ENCODE assay signal across 15 cellular contexts in the genomic region with DNA sequence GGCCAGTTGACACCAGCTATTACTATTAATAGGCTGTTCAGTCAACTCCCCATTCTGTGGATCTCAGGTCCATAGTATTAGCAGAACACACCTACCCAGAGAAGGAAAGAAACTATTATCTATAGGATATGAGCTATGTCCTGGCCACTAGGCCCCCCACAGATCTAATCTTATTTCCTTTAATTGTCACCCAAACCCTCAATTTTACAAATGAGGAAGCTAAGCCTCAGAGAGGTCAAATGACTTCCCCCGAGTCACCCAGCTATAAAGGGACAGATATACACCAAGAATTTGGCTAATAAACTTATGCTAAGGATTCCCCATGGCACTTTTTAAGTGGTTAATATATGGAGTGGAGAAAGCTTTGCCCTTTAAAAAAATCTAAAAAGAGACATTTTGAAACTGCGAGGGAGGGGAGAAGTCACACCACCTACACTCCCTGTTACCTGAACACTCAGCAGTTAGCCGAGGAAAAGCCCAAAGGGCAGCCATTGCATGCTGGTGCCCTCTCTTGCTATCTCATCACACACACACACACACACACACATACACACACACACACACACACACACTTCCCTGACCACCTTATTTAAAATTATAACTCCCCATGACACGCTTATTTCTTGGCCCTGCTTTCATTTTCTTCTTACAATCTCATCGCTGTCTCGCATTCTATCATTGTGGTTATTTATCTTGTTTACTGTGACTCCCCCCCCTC.
DNase-seq lines count a peak whose midpoint lies in the region; ATAC-seq lines count a peak whose summit lies in the region.
"Had no signal": no experiment of that assay in that cellular context is flagged by ENCODE, and none has a peak within 500 bp of the region (broad histone marks: within the 10 kb centered on the region; RNA-seq: fewer than 3 reads in every experiment).

No MANE protein-coding gene starts in this region.

- peak; percentile 53 to 74 for ATAC-seq in activated T-cell treated with anti-CD3 and anti-CD28 coated beads, Interleukin-2, amount 50 U/mL, for 4 hours
- ATAC-seq in GM19351 (IDR thresholded peaks at IDR 0.05; ENCODE audit: unreplicated experiment) (peak; percentile 38), GM21381 (IDR thresholded peaks at IDR 0.05; ENCODE audit: unreplicated experiment) (no peak), GM18498 (IDR thresholded peaks at IDR 0.05; ENCODE audit: unreplicated experiment) (no peak)
- peak; percentile 61 for ATAC-seq in stimulated activated effector memory CD8-positive, alpha-beta T cell treated with anti-CD3 and anti-CD28 coated beads, Interleukin-12 subunit alpha, Interleukin-12 subunit beta, amount 100 ng/mL, for 72 hours
- ATAC-seq: T-cell had no signal

- peak overlapping the region; percentile 51 for H3K4me3 Mint-ChIP-seq in activated T-cell treated with anti-CD3 and anti-CD28 coated beads, Interleukin-2, amount 50 U/mL, for 4 hours
- H3K4me3 Mint-ChIP-seq in activated T-helper 1 cell treated with anti-CD3 and anti-CD28 coated beads, Interleukin-12 subunit alpha, Interleukin-12 subunit beta, Interleukin-2, Interleukin-4 antibody, amounts not matched to agents 30 ng/mL and 10 ng/mL and 1 ng/mL, durations not matched to agents 14 hours and 24 hours and 36 hours = peak overlapping the region; percentile 15
- H3K4me3 Mint-ChIP-seq in stimulated activated effector memory CD8-positive, alpha-beta T cell treated with anti-CD3 and anti-CD28 coated beads, Interleukin-12 subunit alpha, Interleukin-12 subunit beta, amount 100 ng/mL, for 72 hours = peak overlapping the region; percentile 11
- H3K4me3 Mint-ChIP-seq: T-cell had no signal

- peaks cover 30% of the 10 kb centered on the region for H3K4me1 Mint-ChIP-seq in activated T-cell treated with anti-CD3 and anti-CD28 coated beads, Interleukin-2, amount 50 U/mL, for 4 hours (ENCODE audit: low read depth)
- H3K4me1 Mint-ChIP-seq in activated T-helper 1 cell treated with anti-CD3 and anti-CD28 coated beads, Interleukin-12 subunit alpha, Interleukin-12 subunit beta, Interleukin-2, Interleukin-4 antibody, amounts not matched to agents 30 ng/mL and 10 ng/mL and 1 ng/mL, durations not matched to agents 14 hours and 24 hours and 36 hours (ENCODE audit: low read depth) = peaks cover 65% of the 10 kb centered on the region
- H3K4me1 Mint-ChIP-seq in stimulated activated effector memory CD8-positive, alpha-beta T cell treated with anti-CD3 and anti-CD28 coated beads, Interleukin-12 subunit alpha, Interleukin-12 subunit beta, amount 100 ng/mL, for 72 hours = peaks cover 45% of the 10 kb centered on the region

- no peaks in the 10 kb centered on the region for H3K36me3 Mint-ChIP-seq in activated T-cell treated with anti-CD3 and anti-CD28 coated beads, Interleukin-2, amount 50 U/mL, for 4 hours (ENCODE audit: insufficient read depth)
- H3K36me3 Mint-ChIP-seq in activated T-helper 1 cell treated with anti-CD3 and anti-CD28 coated beads, Interleukin-12 subunit alpha, Interleukin-12 subunit beta, Interleukin-2, Interleukin-4 antibody, amounts not matched to agents 30 ng/mL and 10 ng/mL and 1 ng/mL, durations not matched to agents 14 hours and 24 hours and 36 hours (ENCODE audit: low read depth) = peaks cover 14% of the 10 kb centered on the region
- no peaks in the 10 kb centered on the region for H3K36me3 Mint-ChIP-seq in stimulated activated effector memory CD8-positive, alpha-beta T cell treated with anti-CD3 and anti-CD28 coated beads, Interleukin-12 subunit alpha, Interleukin-12 subunit beta, amount 100 ng/mL, for 72 hours
- H3K36me3 Mint-ChIP-seq: T-cell had no signal

- no peaks in the 10 kb centered on the region for H3K27me3 Mint-ChIP-seq in activated T-cell treated with anti-CD3 and anti-CD28 coated beads, Interleukin-2, amount 50 U/mL, for 4 hours (ENCODE audit: low read depth)
- peaks cover 2% of the 10 kb centered on the region for H3K27me3 Mint-ChIP-seq in activated T-helper 1 cell treated with anti-CD3 and anti-CD28 coated beads, Interleukin-12 subunit alpha, Interleukin-12 subunit beta, Interleukin-2, Interleukin-4 antibody, amounts not matched to agents 30 ng/mL and 10 ng/mL and 1 ng/mL, durations not matched to agents 14 hours and 24 hours and 36 hours (ENCODE audit: insufficient read depth)
- H3K27me3 Mint-ChIP-seq: T-cell had no signal

- DNase-seq in activated T-cell treated with anti-CD3 and anti-CD28 coated beads, Interleukin-2, amount 50 U/mL, for 4 hours = no peak
- no peak for DNase-seq in activated T-cell treated with anti-CD3 and anti-CD28 coated beads, Interleukin-2, amount 50 U/mL, for 48 hours
- DNase-seq in activated T-helper 1 cell treated with anti-CD3 and anti-CD28 coated beads, Interleukin-12 subunit alpha, Interleukin-12 subunit beta, Interleukin-2, Interleukin-4 antibody, amounts not matched to agents 30 ng/mL and 10 ng/mL and 1 ng/mL, durations not matched to agents 14 hours and 24 hours and 36 hours (ENCODE audit: low spot score) = no peak
- no peak for DNase-seq in stimulated activated effector memory CD8-positive, alpha-beta T cell treated with anti-CD3 and anti-CD28 coated beads, Interleukin-12 subunit alpha, Interleukin-12 subunit beta, amount 100 ng/mL, for 72 hours (ENCODE audit: low spot score in 2 of 2)
- DNase-seq in EL = no peak
- DNase-seq: aorta; foreskin melanocyte; GOT3; NCI-H1436; NK-92 treated with Interleukin-12 subunit alpha and Interleukin-12 subunit beta, amount 100 ng/mL, for 24 hours; stomach; T-cell had no signal

- intact Hi-C loops in activated T-helper 1 cell treated with anti-CD3 and anti-CD28 coated beads, Interleukin-12 subunit alpha, Interleukin-12 subunit beta, Interleukin-2, Interleukin-4 antibody, amounts not matched to agents 30 ng/mL and 10 ng/mL and 1 ng/mL, durations not matched to agents 14 hours and 24 hours and 36 hours (cut with micrococcal nuclease) = loop anchor here (1.0 to 10.0 kb wide), 4 partner anchors 8 to 293 kb away; no protein-coding TSS in a partner anchor

- H3K9me3 Mint-ChIP-seq in activated T-cell treated with anti-CD3 and anti-CD28 coated beads, Interleukin-2, amount 50 U/mL, for 4 hours = no peaks in the 10 kb centered on the region
- H3K9me3 Mint-ChIP-seq in activated T-helper 1 cell treated with anti-CD3 and anti-CD28 coated beads, Interleukin-12 subunit alpha, Interleukin-12 subunit beta, Interleukin-2, Interleukin-4 antibody, amounts not matched to agents 30 ng/mL and 10 ng/mL and 1 ng/mL, durations not matched to agents 14 hours and 24 hours and 36 hours = peaks cover 23% of the 10 kb centered on the region
- H3K9me3 Mint-ChIP-seq in stimulated activated effector memory CD8-positive, alpha-beta T cell treated with anti-CD3 and anti-CD28 coated beads, Interleukin-12 subunit alpha, Interleukin-12 subunit beta, amount 100 ng/mL, for 72 hours = no peaks in the 10 kb centered on the region
- H3K9me3 Mint-ChIP-seq: T-cell had no signal

- H3K27ac Mint-ChIP-seq in activated T-helper 1 cell treated with anti-CD3 and anti-CD28 coated beads, Interleukin-12 subunit alpha, Interleukin-12 subunit beta, Interleukin-2, Interleukin-4 antibody, amounts not matched to agents 30 ng/mL and 10 ng/mL and 1 ng/mL, durations not matched to agents 14 hours and 24 hours and 36 hours = peak overlapping the region; percentile 77
- H3K27ac Mint-ChIP-seq in stimulated activated effector memory CD8-positive, alpha-beta T cell treated with anti-CD3 and anti-CD28 coated beads, Interleukin-12 subunit alpha, Interleukin-12 subunit beta, amount 100 ng/mL, for 72 hours = no peak overlapping the region
- H3K27ac Mint-ChIP-seq: T-cell had no signal

Comparison
In these comparisons a context has a peak if more than half of its experiments do, and no peak if none do; other contexts are left out.
1. ATAC-seq: peak in activated T-cell treated with anti-CD3 and anti-CD28 coated beads, Interleukin-2, amount 50 U/mL, for 4 hours (2 of 2), GM19351 (single experiment) and stimulated activated effector memory CD8-positive, alpha-beta T cell treated with anti-CD3 and anti-CD28 coated beads, Interleukin-12 subunit alpha, Interleukin-12 subunit beta, amount 100 ng/mL, for 72 hours (single experiment); none in GM21381 (single experiment) and GM18498 (single experiment).
2. Peak in every context shown above with its lines, with median percentiles within 50 percentile points of each other: H3K4me3 Mint-ChIP-seq.